ENCODE assay signal across 18 cellular contexts in genomic region chr20:17806107-17806506, GRCh38.
DNase-seq lines count a peak whose midpoint lies in the region; ATAC-seq and TF ChIP-seq lines count a peak whose summit lies in the region.
"Had no signal": no experiment of that assay in that cellular context is flagged by ENCODE, and none has a peak within 500 bp of the region (broad histone marks: within the 10 kb centered on the region; RNA-seq: fewer than 3 reads in every experiment).

No MANE protein-coding gene starts in this region.

- no peak overlapping the region for H2AFZ ChIP-seq in neural progenitor cell (replicated peaks)

- no peaks in the 10 kb centered on the region for H4K20me1 ChIP-seq in neural progenitor cell (ENCODE audit: low read depth)

- H3K27me3 ChIP-seq in esophagus muscularis mucosa (no peaks in the 10 kb centered on the region), neural progenitor cell (no peaks in the 10 kb centered on the region), testis (no peaks in the 10 kb centered on the region)

- H3K4me3 ChIP-seq in esophagus muscularis mucosa (peak overlapping the region in 2 of 4 donors; percentile 11 to 14), neural progenitor cell (no peak overlapping the region), testis (peak overlapping the region in 1 of 2 donors; percentile 47)

- intact Hi-C loops in esophagus muscularis mucosa (cut with DNase I) (loop anchor here (10.0 kb wide), 1 partner anchor 121 kb away; the partner anchor contains the start of gene RRBP1), testis (cut with DNase I; ENCODE audit: low total_unique reads) (no loop called here)

- H3K36me3 ChIP-seq in esophagus muscularis mucosa (no peaks in the 10 kb centered on the region), neural progenitor cell (no peaks in the 10 kb centered on the region), testis (ENCODE audit: low read depth, missing control alignments) (no peaks in the 10 kb centered on the region)

- DNase-seq in WTC11 (ENCODE audit: low spot score) (no peak), esophagus muscularis mucosa (ENCODE audit: extremely low spot score) (no peak), neural progenitor cell (ENCODE audit: low spot score) (no peak), testis (no peak)
- no peak for DNase-seq in stimulated activated naive B cell treated with anti-CD40 and anti-IgM and Interleukin-4, amounts not matched to agents 10 μg/mL and 1 μg/mL and 100 μg/mL, for 72 hours
- DNase-seq: activated CD8-positive, alpha-beta T cell treated with anti-CD3 and anti-CD28 coated beads for 36 hours; DMS153; NCI-H1048; NCI-H2171 treated with DMSO at 0.1 percent for 48 hours; retina; SIG-M5 had no signal

- H3F3A ChIP-seq in neural progenitor cell (ENCODE audit: low read depth) = no peaks in the 10 kb centered on the region

- H3K27me3 Mint-ChIP-seq in WTC11 (ENCODE audit: low read depth) (no peaks in the 10 kb centered on the region), neural progenitor cell (ENCODE audit: insufficient read depth, low read depth) (peaks cover 5% of the 10 kb centered on the region)
- peaks cover 11 to 17% of the 10 kb centered on the region in 2 donors for H3K27me3 Mint-ChIP-seq in stimulated activated naive B cell treated with anti-CD40 and anti-IgM and Interleukin-4, amounts not matched to agents 10 μg/mL and 1 μg/mL and 100 μg/mL, for 72 hours

- H3K9me3 ChIP-seq in esophagus muscularis mucosa (no peaks in the 10 kb centered on the region), neural progenitor cell (ENCODE audit: low read depth) (no peaks in the 10 kb centered on the region), testis (no peaks in the 10 kb centered on the region)

- no peak for TF ChIP-seq EP300 in esophagus muscularis mucosa (IDR thresholded peaks at IDR 0.05)

- H3K79me2 ChIP-seq in neural progenitor cell (ENCODE audit: low read depth) = no peaks in the 10 kb centered on the region

- H3K4me1 ChIP-seq in esophagus muscularis mucosa (peaks cover 41 to 52% (median 47%) of the 10 kb centered on the region in 4 donors), neural progenitor cell (no peaks in the 10 kb centered on the region), testis (peaks cover 42% of the 10 kb centered on the region)

- H3K4me1 Mint-ChIP-seq in WTC11 (peaks cover 22% of the 10 kb centered on the region), neural progenitor cell (peaks cover 28% of the 10 kb centered on the region)
- H3K4me1 Mint-ChIP-seq in stimulated activated naive B cell treated with anti-CD40 and anti-IgM and Interleukin-4, amounts not matched to agents 10 μg/mL and 1 μg/mL and 100 μg/mL, for 72 hours = peaks cover 9 to 14% of the 10 kb centered on the region in 2 donors
- H3K4me1 Mint-ChIP-seq: activated T-helper 17 cell treated with anti-CD3 and anti-CD28 coated beads, Interleukin-2, amount 50 U/mL, for 72 hours; stimulated activated effector memory CD8-positive, alpha-beta T cell treated with anti-CD3 and anti-CD28 coated beads, Interleukin-12 subunit alpha, Interleukin-12 subunit beta, amount 100 ng/mL, for 72 hours had no signal

- POLR2A ChIA-PET in WTC11 (lab: Charles Lee) = no interaction called here

- no peak for TF ChIP-seq POLR2A in esophagus muscularis mucosa (IDR thresholded peaks at IDR 0.05; ENCODE audit: low read depth)
- TF ChIP-seq POLR2A in testis (IDR thresholded peaks at IDR 0.05) = no peak

- H3K27ac Mint-ChIP-seq in WTC11 = no peak overlapping the region; the same call in 1 of the 2 replicates
- peak overlapping the region; percentile 38 for H3K27ac Mint-ChIP-seq in neural progenitor cell
- H3K27ac Mint-ChIP-seq in stimulated activated naive B cell treated with anti-CD40 and anti-IgM and Interleukin-4, amounts not matched to agents 10 μg/mL and 1 μg/mL and 100 μg/mL, for 72 hours = no peak overlapping the region
- H3K27ac Mint-ChIP-seq: activated CD8-positive, alpha-beta T cell treated with anti-CD3 and anti-CD28 coated beads for 36 hours; activated T-helper 17 cell treated with anti-CD3 and anti-CD28 coated beads, Interleukin-2, amount 50 U/mL, for 72 hours; B cell; IgD-negative memory B cell; stimulated activated effector memory CD8-positive, alpha-beta T cell treated with anti-CD3 and anti-CD28 coated beads, Interleukin-12 subunit alpha, Interleukin-12 subunit beta, amount 100 ng/mL, for 72 hours had no signal

- WGBS in esophagus muscularis mucosa = 89% methylated on average over 7 of the region's 7 CpGs
- 60 to 62% methylated on average over 7 of the region's 7 CpGs for WGBS in testis, 2 donors

- H3K4me2 ChIP-seq in neural progenitor cell = no peak overlapping the region

- no peak for ATAC-seq in WTC11
- ATAC-seq in GM18861 (IDR thresholded peaks at IDR 0.05; ENCODE audit: unreplicated experiment) = no peak
- no peak for ATAC-seq in stimulated activated naive B cell treated with anti-CD40 and anti-IgM and Interleukin-4, amounts not matched to agents 10 μg/mL and 1 μg/mL and 100 μg/mL, for 72 hours (replicated peaks)
- ATAC-seq in GM21526 (IDR thresholded peaks at IDR 0.05; ENCODE audit: low FRiP score, unreplicated experiment) = no peak
- no peak for ATAC-seq in esophagus mucosa
- ATAC-seq: activated CD8-positive, alpha-beta T cell treated with anti-CD3 and anti-CD28 coated beads for 36 hours; activated T-helper 17 cell treated with anti-CD3 and anti-CD28 coated beads, Interleukin-2, amount 50 U/mL, for 72 hours; stimulated activated effector memory CD8-positive, alpha-beta T cell treated with anti-CD3 and anti-CD28 coated beads, Interleukin-12 subunit alpha, Interleukin-12 subunit beta, amount 100 ng/mL, for 72 hours had no signal

- peaks cover 16% of the 10 kb centered on the region for H3K9me3 Mint-ChIP-seq in WTC11
- H3K9me3 Mint-ChIP-seq in neural progenitor cell = no peaks in the 10 kb centered on the region
- no peaks in the 10 kb centered on the region for H3K9me3 Mint-ChIP-seq in stimulated activated naive B cell treated with anti-CD40 and anti-IgM and Interleukin-4, amounts not matched to agents 10 μg/mL and 1 μg/mL and 100 μg/mL, for 72 hours
- H3K9me3 Mint-ChIP-seq: activated CD8-positive, alpha-beta T cell treated with anti-CD3 and anti-CD28 coated beads for 36 hours; activated T-helper 17 cell treated with anti-CD3 and anti-CD28 coated beads, Interleukin-2, amount 50 U/mL, for 72 hours; IgD-negative memory B cell; stimulated activated effector memory CD8-positive, alpha-beta T cell treated with anti-CD3 and anti-CD28 coated beads, Interleukin-12 subunit alpha, Interleukin-12 subunit beta, amount 100 ng/mL, for 72 hours had no signal

- TF ChIP-seq CTCF in WTC11 (IDR thresholded peaks at IDR 0.05) (no peak), esophagus muscularis mucosa (IDR thresholded peaks at IDR 0.05) (no peak), neural progenitor cell (IDR thresholded peaks at IDR 0.05) (no peak), testis (IDR thresholded peaks at IDR 0.05) (no peak)

- H3K4me3 Mint-ChIP-seq in WTC11 (no peak overlapping the region), neural progenitor cell (no peak overlapping the region)
- H3K4me3 Mint-ChIP-seq in stimulated activated naive B cell treated with anti-CD40 and anti-IgM and Interleukin-4, amounts not matched to agents 10 μg/mL and 1 μg/mL and 100 μg/mL, for 72 hours = no peak overlapping the region
- H3K4me3 Mint-ChIP-seq: activated CD8-positive, alpha-beta T cell treated with anti-CD3 and anti-CD28 coated beads for 36 hours; activated T-helper 17 cell treated with anti-CD3 and anti-CD28 coated beads, Interleukin-2, amount 50 U/mL, for 72 hours; B cell; IgD-negative memory B cell; stimulated activated effector memory CD8-positive, alpha-beta T cell treated with anti-CD3 and anti-CD28 coated beads, Interleukin-12 subunit alpha, Interleukin-12 subunit beta, amount 100 ng/mL, for 72 hours had no signal

- CTCF ChIA-PET in WTC11 (lab: Charles Lee) = interaction anchor here (0.7 to 1.6 kb wide), 7 partner anchors 91 to 827 kb away, joined by 3 to 9 read pairs (median 4); partner anchors contain the start of gene RRBP1

- H3K36me3 Mint-ChIP-seq in WTC11 (peaks cover 7% of the 10 kb centered on the region), neural progenitor cell (peaks cover 2% of the 10 kb centered on the region)
- no peaks in the 10 kb centered on the region for H3K36me3 Mint-ChIP-seq in stimulated activated naive B cell treated with anti-CD40 and anti-IgM and Interleukin-4, amounts not matched to agents 10 μg/mL and 1 μg/mL and 100 μg/mL, for 72 hours
- H3K36me3 Mint-ChIP-seq: IgD-negative memory B cell; stimulated activated effector memory CD8-positive, alpha-beta T cell treated with anti-CD3 and anti-CD28 coated beads, Interleukin-12 subunit alpha, Interleukin-12 subunit beta, amount 100 ng/mL, for 72 hours had no signal

- H3K27ac ChIP-seq in esophagus muscularis mucosa (replicated peaks in 1 of 4) (peak overlapping the region; percentile 69 to 82 (median 77)), neural progenitor cell (no peak overlapping the region), testis (peak overlapping the region; percentile 76 to 83)

- H3K9ac ChIP-seq in neural progenitor cell = no peak overlapping the region

TF ChIP-seq in WTC11, 78 proteins besides CTCF, POLR2A, EP300 and RAD21:
- TF ChIP-seq ZNF121 (CRISPR knock-in tag; IDR thresholded peaks at IDR 0.05) (peak; percentile 58; the same call in 1 of the 2 replicates), FOXP1 (CRISPR knock-in tag; IDR thresholded peaks at IDR 0.05; ENCODE audit: borderline replicate concordance) (no peak)
